17 cellular contexts compared by ENCODE assay signal in the genomic region with DNA sequence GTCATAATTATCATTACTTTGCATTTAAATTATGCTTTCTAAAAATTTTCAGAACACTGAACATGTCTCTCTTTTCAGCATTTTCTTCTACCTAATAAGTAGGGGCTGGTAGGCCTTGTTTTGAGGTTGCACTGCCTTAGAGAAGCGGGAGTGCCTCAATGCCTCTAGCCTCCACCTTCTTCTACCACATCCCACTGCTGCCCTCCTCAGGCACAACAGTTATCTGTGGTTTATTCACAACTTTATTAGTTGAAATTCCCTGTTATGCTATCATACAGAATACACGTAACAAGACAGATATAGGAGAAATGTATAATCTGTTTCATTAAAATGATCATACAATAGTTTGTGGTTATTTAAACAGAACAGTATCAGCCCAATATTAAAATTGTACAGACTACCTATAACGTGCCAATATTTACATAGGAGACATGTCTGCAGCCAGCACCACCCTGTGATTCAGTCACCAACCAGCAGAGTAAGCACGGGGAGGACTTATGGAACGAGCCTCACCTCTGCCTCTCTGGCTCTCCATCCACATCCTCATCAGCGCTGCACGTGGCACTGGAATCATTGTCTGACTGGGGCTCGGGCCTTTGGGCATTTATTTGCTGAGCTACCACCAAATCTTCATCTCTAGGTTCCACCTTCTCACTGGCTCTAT.
DNase-seq lines count a peak whose midpoint lies in the region; ATAC-seq, FAIRE-seq and TF ChIP-seq lines count a peak whose summit lies in the region.
"Had no signal": no experiment of that assay in that cellular context is flagged by ENCODE, and none has a peak within 500 bp of the region (broad histone marks: within the 10 kb centered on the region; RNA-seq: fewer than 3 reads in every experiment).

No MANE protein-coding gene starts in this region.

- H3K9me3 ChIP-seq in AG04450 (ENCODE audit: control insufficient read depth, insufficient read depth, low read length) (no peaks in the 10 kb centered on the region), SJCRH30 (replicated peaks) (0 out of 2 replicates have a peak, but pooled peaks cover 5% of the 10 kb centered on the region), small intestine (ENCODE audit: control insufficient read depth, low read depth) (no peaks in the 10 kb centered on the region), Peyer's patch (no peaks in the 10 kb centered on the region)
- H3K9me3 ChIP-seq: lower lobe of right lung, sigmoid colon had no signal

- DNase-seq in AG04450 (ENCODE audit: low read depth, low spot score) (no peak), EL (peak; percentile 12), SJCRH30 (peak; percentile 37 to 47), fibroblast of mammary gland (ENCODE audit: low read depth) (peak; percentile 39), cerebellar nuclear complex (lab: John Stamatoyannopoulos, UW) (no peak), small intestine (no peak), Right ventricle myocardium inferior (ENCODE audit: missing footprints) (no peak), Peyer's patch (no peak)
- DNase-seq: activated naive CD4-positive, alpha-beta T cell treated with anti-CD3 and anti-CD28 coated beads for 36 hours; CD4-positive, alpha-beta T cell; central memory CD4-positive, alpha-beta T cell; lower lobe of right lung; NCI-H1417 treated with DMSO at 0.1 percent for 48 hours; NCI-H524 treated with DMSO at 0.1 percent for 48 hours; SHP77; sigmoid colon had no signal

- H3K27ac ChIP-seq in AG04450 (ENCODE audit: low read depth, low read length): no peak overlapping the region
- no peak overlapping the region for H3K27ac ChIP-seq in SJCRH30
- no peak overlapping the region for H3K27ac ChIP-seq in small intestine (ENCODE audit: low read depth in 1 of 2, low read length in 1 of 2)
- H3K27ac ChIP-seq in Peyer's patch: no peak overlapping the region
- H3K27ac ChIP-seq: epithelial cell of prostate, lower lobe of right lung, sigmoid colon had no signal

- 0 out of 2 replicates have a peak, but pooled peaks have one; percentile 20 for TF ChIP-seq CTCF in AG04450 (IDR thresholded peaks at IDR 0.05; ENCODE audit: low read depth, low read length)
- peak; percentile 22 for TF ChIP-seq CTCF in fibroblast of mammary gland (conservative IDR thresholded peaks at IDR 0.05; ENCODE audit: control insufficient read depth, insufficient read depth, low read depth, low read length)
- TF ChIP-seq CTCF in Peyer's patch (IDR thresholded peaks at IDR 0.05): no peak

- no peak for FAIRE-seq in small intestine (lab: Jason Lieb, UNC)

- WGBS in small intestine, 3 donors: 84 to 93% (median 89%) methylated on average over 8 of the region's 8 CpGs

- CTCF ChIA-PET in AG04450 (lab: Charles Lee): no interaction called here

- H3K4me3 ChIP-seq in AG04450 (ENCODE audit: low read depth, low read length) (no peak overlapping the region), SJCRH30 (no peak overlapping the region), fibroblast of mammary gland (ENCODE audit: control insufficient read depth, low read depth, low read length) (no peak overlapping the region), small intestine (ENCODE audit: low read depth in 1 of 2, low read length in 2 of 2) (no peak overlapping the region), Peyer's patch (no peak overlapping the region)
- H3K4me3 ChIP-seq: lower lobe of right lung, sigmoid colon had no signal

- H3K36me3 ChIP-seq in SJCRH30 (peaks cover 83% of the 10 kb centered on the region), small intestine (ENCODE audit: control insufficient read depth in 2 of 2, insufficient read depth in 2 of 2, low read length in 2 of 2) (peaks cover 13 to 21% of the 10 kb centered on the region in 2 donors), Peyer's patch (peaks cover 0 to 60% (median 0%) of the 10 kb centered on the region in 3 donors)

- intact Hi-C loops in Right ventricle myocardium inferior (cut with DNase I): no loop called here

- TF ChIP-seq POLR2A in Peyer's patch (IDR thresholded peaks at IDR 0.05): no peak

- POLR2A ChIA-PET in AG04450 (lab: Yijun Ruan, JAX): no interaction called here

- no peak for ATAC-seq in Right ventricle myocardium inferior
- ATAC-seq: lower lobe of right lung had no signal

- H3K27me3 ChIP-seq in AG04450 (ENCODE audit: control insufficient read depth, insufficient read depth, low read length) (no peaks in the 10 kb centered on the region), SJCRH30 (no peaks in the 10 kb centered on the region), small intestine (ENCODE audit: control insufficient read depth in 2 of 2, insufficient read depth in 2 of 2, low read length in 2 of 2) (no peaks in the 10 kb centered on the region), Peyer's patch (no peaks in the 10 kb centered on the region)
- H3K27me3 ChIP-seq: sigmoid colon had no signal

- H3K4me1 ChIP-seq in SJCRH30 (peaks cover under 1% of the 10 kb centered on the region; the same call in 1 of the 2 replicates), small intestine (ENCODE audit: control insufficient read depth in 2 of 2, insufficient read depth in 1 of 2, low read depth in 1 of 2, low read length in 1 of 2) (no peaks in the 10 kb centered on the region), Peyer's patch (no peaks in the 10 kb centered on the region)
- H3K4me1 ChIP-seq: lower lobe of right lung, sigmoid colon had no signal

Comparison
In these comparisons a context has a peak if more than half of its experiments do, and no peak if none do; other contexts are left out.
1. DNase-seq: peak in EL (single experiment), SJCRH30 (2 of 2) and fibroblast of mammary gland (single experiment); none in AG04450 (single experiment), cerebellar nuclear complex (0 of 2), small intestine (single experiment), Right ventricle myocardium inferior (single experiment) and Peyer's patch (0 of 3).
2. CTCF ChIP-seq: peak in AG04450 (single experiment) and fibroblast of mammary gland (single experiment); none in Peyer's patch (0 of 6).